ENCODE assay signal across 27 cellular contexts in genomic region chr11:42237701-42238235, GRCh38.
DNase-seq lines count a peak whose midpoint lies in the region; ATAC-seq and TF ChIP-seq lines count a peak whose summit lies in the region.
"Had no signal": no experiment of that assay in that cellular context is flagged by ENCODE, and none has a peak within 500 bp of the region (broad histone marks: within the 10 kb centered on the region; RNA-seq: fewer than 3 reads in every experiment).

No MANE protein-coding gene starts in this region.

- H4K20me1 ChIP-seq in GM23248 (ENCODE audit: insufficient read depth) = no peaks in the 10 kb centered on the region

- 11 to 17% methylated on average over 4 of the region's 4 CpGs for WGBS in GM23248 (ENCODE audit: low coverage in 1 of 2, low lambda C conversion rate in 2 of 2, missing lambda C conversion rate in 2 of 2), 2 experiments

- no peak overlapping the region for H3K9ac ChIP-seq in GM23248
- H3K9ac ChIP-seq: neural progenitor cell had no signal

- no peaks in the 10 kb centered on the region for H3K36me3 ChIP-seq in GM23248 (ENCODE audit: low read depth)
- H3K36me3 ChIP-seq: neural progenitor cell had no signal

- ATAC-seq in HG03571 (IDR thresholded peaks at IDR 0.05; ENCODE audit: unreplicated experiment) = no peak
- ATAC-seq: activated CD4-positive, alpha-beta T cell treated with anti-CD3 and anti-CD28 coated beads for 36 hours; activated CD8-positive, alpha-beta T cell treated with anti-CD3 and anti-CD28 coated beads, Interleukin-2, amount 10 ng/mL, durations not matched to agents 7 days and 5 days; activated naive CD4-positive, alpha-beta T cell treated with anti-CD3 and anti-CD28 coated beads, Interleukin-2, amount 50 U/mL, for 72 hours; CD8-positive, alpha-beta T cell; left cardiac atrium; right cardiac atrium; SK-N-SH treated with all-trans-retinoic acid at 6 μM for 48 hours; stimulated activated memory B cell treated with anti-CD40 and anti-IgM and Interleukin-4, amounts not matched to agents 10 μg/mL and 1 μg/mL and 100 μg/mL, for 72 hours had no signal

- H3K27ac ChIP-seq in GM23248 = no peak overlapping the region
- H3K27ac ChIP-seq: neural progenitor cell had no signal

- H3K27me3 ChIP-seq in GM23248 (replicated peaks; ENCODE audit: insufficient read depth) = no peaks in the 10 kb centered on the region
- H3K27me3 ChIP-seq: neural progenitor cell had no signal

- in situ Hi-C loops in GM23248 (cut with MboI) = no loop called here

- H3K9me2 ChIP-seq in GM23248 (ENCODE audit: insufficient read depth) = no peaks in the 10 kb centered on the region

- no peaks in the 10 kb centered on the region for H3K79me2 ChIP-seq in GM23248 (ENCODE audit: insufficient read depth)

- no peaks in the 10 kb centered on the region for H3K4me1 ChIP-seq in GM23248 (ENCODE audit: insufficient read depth)

- no peak overlapping the region for H3K4me2 ChIP-seq in GM23248 (ENCODE audit: unreplicated experiment)
- H3K4me2 ChIP-seq: neural progenitor cell had no signal

- DNase-seq in GM23248 = peak; percentile 16
- DNase-seq in astrocyte of the hippocampus (ENCODE audit: low read depth, low spot score) = peak; percentile 58
- DNase-seq in foreskin fibroblast = peak; percentile 6 to 71
- no peak for DNase-seq in stimulated activated CD4-positive, alpha-beta T cell treated with anti-CD3 and anti-CD28 coated beads, Interleukin-2, amount 100 ng/mL, for 48 hours
- DNase-seq in activated effector memory CD4-positive, alpha-beta T cell treated with anti-CD3 and anti-CD28 coated beads, Interleukin-2, amount 50 U/mL, for 16 hours = no peak
- DNase-seq in DMS53 treated with DMSO at 0.1 percent for 48 hours (lab: John Stamatoyannopoulos, UW; ENCODE audit: unreplicated experiment) = no peak
- DNase-seq: activated CD4-positive, alpha-beta T cell treated with anti-CD3 and anti-CD28 coated beads for 36 hours; activated CD8-positive, alpha-beta T cell treated with anti-CD3 and anti-CD28 coated beads, Interleukin-2, amount 10 ng/mL, durations not matched to agents 7 days and 5 days; anterior cingulate cortex; CD8-positive, alpha-beta T cell; DMS 273 treated with DMSO at 0.1 percent for 48 hours; foreskin melanocyte; H9; left cardiac atrium; NCI-H1105 treated with DMSO at 0.1 percent for 48 hours; NCI-H2029 treated with DMSO at 0.1 percent for 48 hours; NCI-H2227 treated with DMSO at 0.1 percent for 48 hours; NCI-H526 treated with DMSO at 0.1 percent for 48 hours; right cardiac atrium; stimulated activated CD4-positive, alpha-beta T cell treated with anti-CD3 and anti-CD28 coated beads, Interleukin-12 subunit alpha, Interleukin-12 subunit beta, amount 100 ng/mL, for 4 hours; stimulated activated CD4-positive, alpha-beta T cell treated with anti-CD3 and anti-CD28 coated beads, Interleukin-4, amount 100 ng/mL, for 4 hours; T-helper 2 cell had no signal

- H3K4me3 ChIP-seq in GM23248 = no peak overlapping the region
- H3K4me3 ChIP-seq in foreskin fibroblast (ENCODE audit: low read depth in 1 of 2, low read length in 2 of 2) = no peak overlapping the region
- H3K4me3 ChIP-seq: neural progenitor cell had no signal

- H3K9me3 ChIP-seq in GM23248 (ENCODE audit: low read depth) = no peaks in the 10 kb centered on the region

- TF ChIP-seq CTCF in foreskin fibroblast (IDR thresholded peaks at IDR 0.05; ENCODE audit: low read depth, low read length) = no peak

- H2AFZ ChIP-seq in GM23248 = no peak overlapping the region
- H2AFZ ChIP-seq: neural progenitor cell had no signal

- no peaks in the 10 kb centered on the region for H3F3A ChIP-seq in GM23248 (ENCODE audit: insufficient read depth)

Comparison
In these comparisons a context has a peak if more than half of its experiments do, and no peak if none do; other contexts are left out.
1. DNase-seq: peak in GM23248 (single experiment), astrocyte of the hippocampus (single experiment) and foreskin fibroblast (2 of 2); none in stimulated activated CD4-positive, alpha-beta T cell treated with anti-CD3 and anti-CD28 coated beads, Interleukin-2, amount 100 ng/mL, for 48 hours (0 of 2), activated effector memory CD4-positive, alpha-beta T cell treated with anti-CD3 and anti-CD28 coated beads, Interleukin-2, amount 50 U/mL, for 16 hours (single experiment) and DMS53 treated with DMSO at 0.1 percent for 48 hours (single experiment).